Comparison of ENCODE assay signal across 1 cellular context in the genomic region with DNA sequence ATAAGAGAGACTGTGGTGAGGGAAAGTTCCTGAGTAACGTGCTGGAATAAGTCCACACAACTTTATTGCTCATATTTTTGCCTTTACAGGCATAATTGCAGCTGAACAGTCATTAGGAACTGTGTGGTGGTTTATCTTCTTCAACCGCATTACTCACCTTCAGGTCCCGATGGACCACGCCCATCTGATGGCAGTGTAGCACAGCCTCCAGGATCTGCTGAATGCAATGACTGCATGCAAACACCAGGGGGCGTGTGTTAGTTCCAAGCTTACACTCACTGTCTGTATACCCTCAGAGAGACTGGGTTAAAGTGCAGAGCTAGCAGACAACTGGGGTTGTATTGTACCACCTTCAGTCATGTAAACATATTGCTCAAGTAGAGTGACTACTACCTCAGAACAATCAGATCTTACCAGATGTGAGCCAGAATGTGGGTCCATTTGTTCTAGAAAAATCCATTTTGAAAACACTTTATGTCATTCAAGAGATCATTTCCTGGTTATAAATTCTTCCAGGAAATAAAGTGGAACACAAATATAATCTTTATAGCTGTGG.
TF ChIP-seq lines count a peak whose summit lies in the region.

No MANE protein-coding gene starts in this region.

TF ChIP-seq in HepG2, 621 proteins besides CTCF, POLR2A, EP300 and RAD21 (continued from another document and continues in another):
- TF ChIP-seq, protein P1, sequence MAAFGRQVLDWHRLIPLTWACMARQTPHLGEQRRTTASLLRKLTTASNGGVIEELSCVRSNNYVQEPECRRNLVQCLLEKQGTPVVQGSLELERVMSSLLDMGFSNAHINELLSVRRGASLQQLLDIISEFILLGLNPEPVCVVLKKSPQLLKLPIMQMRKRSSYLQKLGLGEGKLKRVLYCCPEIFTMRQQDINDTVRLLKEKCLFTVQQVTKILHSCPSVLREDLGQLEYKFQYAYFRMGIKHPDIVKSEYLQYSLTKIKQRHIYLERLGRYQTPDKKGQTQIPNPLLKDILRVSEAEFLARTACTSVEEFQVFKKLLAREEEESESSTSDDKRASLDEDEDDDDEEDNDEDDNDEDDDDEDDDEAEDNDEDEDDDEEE (CRISPR knock-in tag; IDR thresholded peaks at IDR 0.05), result no peak
- TF ChIP-seq FOXO1 (CRISPR knock-in tag; IDR thresholded peaks at IDR 0.05) (peak; percentile 92), MED1 (CRISPR knock-in tag; IDR thresholded peaks at IDR 0.05) (peak; percentile 74), ZNF609 (CRISPR knock-in tag; IDR thresholded peaks at IDR 0.05; ENCODE audit: borderline replicate concordance) (no peak; the same call in 1 of the 2 replicates), ZSCAN9 (CRISPR knock-in tag; IDR thresholded peaks at IDR 0.05; ENCODE audit: borderline replicate concordance) (peak; percentile 81; the same call in 1 of the 2 replicates), FOXM1 (CRISPR knock-in tag; IDR thresholded peaks at IDR 0.05) (no peak), ATF1 (CRISPR knock-in tag; IDR thresholded peaks at IDR 0.05) (no peak), SP4 (CRISPR knock-in tag; IDR thresholded peaks at IDR 0.05) (no peak), ZFYVE20 (CRISPR knock-in tag; IDR thresholded peaks at IDR 0.05; ENCODE audit: borderline replicate concordance, low read depth) (no peak), RERE (CRISPR knock-in tag; IDR thresholded peaks at IDR 0.05; ENCODE audit: low read depth) (peak; percentile 78), ZBTB4 (CRISPR knock-in tag; IDR thresholded peaks at IDR 0.05; ENCODE audit: borderline replicate concordance) (no peak), ZNF800 (CRISPR knock-in tag; IDR thresholded peaks at IDR 0.05) (no peak; the same call in 1 of the 2 replicates), ZNF616 (CRISPR knock-in tag; IDR thresholded peaks at IDR 0.05; ENCODE audit: low read depth) (no peak), KDM5A (IDR thresholded peaks at IDR 0.05; ENCODE audit: borderline replicate concordance, low read length) (no peak), ETV5 (CRISPR knock-in tag; IDR thresholded peaks at IDR 0.05; ENCODE audit: borderline replicate concordance) (no peak), KDM3A (CRISPR knock-in tag; IDR thresholded peaks at IDR 0.05; ENCODE audit: low read depth) (0 out of 2 replicates have a peak, but pooled peaks have one; percentile 31), ZBTB21 (CRISPR knock-in tag; IDR thresholded peaks at IDR 0.05) (no peak), SOX13 (IDR thresholded peaks at IDR 0.05) (peak; percentile 81), SOX13 (CRISPR knock-in tag; conservative IDR thresholded peaks at IDR 0.05 in 1 of 2, IDR thresholded peaks at IDR 0.05 in 1 of 2) (peak in 1 of 2 experiments; percentile 96; a peak in 2 of 4 replicates), ZNF24 (IDR thresholded peaks at IDR 0.05) (0 out of 2 replicates have a peak, but pooled peaks have one; percentile 30), ZNF747 (CRISPR knock-in tag; IDR thresholded peaks at IDR 0.05; ENCODE audit: borderline replicate concordance) (no peak), PAXIP1 (CRISPR knock-in tag; conservative IDR thresholded peaks at IDR 0.05) (peak; percentile 74)
- TF ChIP-seq, protein P2, sequence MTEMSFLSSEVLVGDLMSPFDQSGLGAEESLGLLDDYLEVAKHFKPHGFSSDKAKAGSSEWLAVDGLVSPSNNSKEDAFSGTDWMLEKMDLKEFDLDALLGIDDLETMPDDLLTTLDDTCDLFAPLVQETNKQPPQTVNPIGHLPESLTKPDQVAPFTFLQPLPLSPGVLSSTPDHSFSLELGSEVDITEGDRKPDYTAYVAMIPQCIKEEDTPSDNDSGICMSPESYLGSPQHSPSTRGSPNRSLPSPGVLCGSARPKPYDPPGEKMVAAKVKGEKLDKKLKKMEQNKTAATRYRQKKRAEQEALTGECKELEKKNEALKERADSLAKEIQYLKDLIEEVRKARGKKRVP (CRISPR knock-in tag; IDR thresholded peaks at IDR 0.05), result peak in 1 of 2 experiments; percentile 67; a peak in 1 of 4 replicates
- TF ChIP-seq, protein P3, sequence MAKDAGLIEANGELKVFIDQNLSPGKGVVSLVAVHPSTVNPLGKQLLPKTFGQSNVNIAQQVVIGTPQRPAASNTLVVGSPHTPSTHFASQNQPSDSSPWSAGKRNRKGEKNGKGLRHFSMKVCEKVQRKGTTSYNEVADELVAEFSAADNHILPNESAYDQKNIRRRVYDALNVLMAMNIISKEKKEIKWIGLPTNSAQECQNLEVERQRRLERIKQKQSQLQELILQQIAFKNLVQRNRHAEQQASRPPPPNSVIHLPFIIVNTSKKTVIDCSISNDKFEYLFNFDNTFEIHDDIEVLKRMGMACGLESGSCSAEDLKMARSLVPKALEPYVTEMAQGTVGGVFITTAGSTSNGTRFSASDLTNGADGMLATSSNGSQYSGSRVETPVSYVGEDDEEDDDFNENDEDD (CRISPR knock-in tag; IDR thresholded peaks at IDR 0.05; ENCODE audit: borderline replicate concordance), result peak; percentile 24; the same call in 1 of the 2 replicates
